In the genomic region with DNA sequence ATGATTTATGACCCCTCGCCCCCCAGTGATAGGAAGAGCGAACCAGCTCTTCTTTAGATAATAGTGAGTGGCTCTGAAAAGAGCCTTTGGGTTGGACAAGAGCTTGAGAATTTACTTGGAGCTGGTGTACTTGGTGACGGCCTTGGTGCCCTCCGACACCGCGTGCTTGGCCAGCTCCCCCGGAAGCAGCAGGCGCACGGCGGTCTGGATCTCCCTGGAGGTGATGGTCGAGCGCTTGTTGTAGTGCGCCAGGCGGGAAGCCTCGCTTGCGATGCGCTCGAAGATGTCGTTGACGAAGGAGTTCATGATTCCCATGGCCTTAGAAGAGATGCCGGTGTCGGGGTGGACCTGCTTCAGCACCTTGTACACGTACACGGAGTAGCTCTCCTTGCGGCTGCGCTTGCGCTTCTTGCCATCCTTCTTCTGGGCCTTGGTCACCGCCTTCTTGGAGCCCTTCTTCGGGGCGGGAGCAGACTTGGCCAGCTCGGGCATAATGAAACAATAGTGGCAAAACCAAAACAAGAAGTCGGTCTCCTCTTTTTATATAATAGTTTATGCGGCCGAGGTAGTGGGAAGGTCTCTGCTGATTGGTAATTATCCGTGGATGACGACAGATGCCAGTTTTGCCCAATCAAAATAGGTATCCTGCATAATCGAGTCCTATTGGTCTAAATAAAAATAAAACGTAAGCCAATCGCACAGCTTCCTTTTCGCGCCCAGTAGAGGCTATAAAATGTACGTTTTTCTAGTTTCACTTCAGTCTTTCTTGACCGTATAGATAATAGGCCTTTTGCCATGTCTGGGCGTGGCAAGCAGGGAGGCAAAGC, we compare ENCODE assay signal across 1 cellular context.
TF ChIP-seq lines count a peak whose summit lies in the region.
"Not testable (repeated sequence)": the region's sequence is repeated elsewhere in the genome, so short reads cannot be mapped to it uniquely, and the experiment has no call there.

No MANE protein-coding gene starts in this region.

TF ChIP-seq in HepG2, 621 proteins besides CTCF, POLR2A, EP300 and RAD21 (continued from another document and continues in another):
- TF ChIP-seq, protein P1, sequence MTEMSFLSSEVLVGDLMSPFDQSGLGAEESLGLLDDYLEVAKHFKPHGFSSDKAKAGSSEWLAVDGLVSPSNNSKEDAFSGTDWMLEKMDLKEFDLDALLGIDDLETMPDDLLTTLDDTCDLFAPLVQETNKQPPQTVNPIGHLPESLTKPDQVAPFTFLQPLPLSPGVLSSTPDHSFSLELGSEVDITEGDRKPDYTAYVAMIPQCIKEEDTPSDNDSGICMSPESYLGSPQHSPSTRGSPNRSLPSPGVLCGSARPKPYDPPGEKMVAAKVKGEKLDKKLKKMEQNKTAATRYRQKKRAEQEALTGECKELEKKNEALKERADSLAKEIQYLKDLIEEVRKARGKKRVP (CRISPR knock-in tag; IDR thresholded peaks at IDR 0.05): 0 out of 4 replicates have a peak, but pooled peaks of 1 of the 2 experiments have one; percentile 7
- TF ChIP-seq ZNF777 (CRISPR knock-in tag; IDR thresholded peaks at IDR 0.05): 0 out of 2 replicates have a peak, but pooled peaks have one; percentile 4
- TF ChIP-seq, protein P2, sequence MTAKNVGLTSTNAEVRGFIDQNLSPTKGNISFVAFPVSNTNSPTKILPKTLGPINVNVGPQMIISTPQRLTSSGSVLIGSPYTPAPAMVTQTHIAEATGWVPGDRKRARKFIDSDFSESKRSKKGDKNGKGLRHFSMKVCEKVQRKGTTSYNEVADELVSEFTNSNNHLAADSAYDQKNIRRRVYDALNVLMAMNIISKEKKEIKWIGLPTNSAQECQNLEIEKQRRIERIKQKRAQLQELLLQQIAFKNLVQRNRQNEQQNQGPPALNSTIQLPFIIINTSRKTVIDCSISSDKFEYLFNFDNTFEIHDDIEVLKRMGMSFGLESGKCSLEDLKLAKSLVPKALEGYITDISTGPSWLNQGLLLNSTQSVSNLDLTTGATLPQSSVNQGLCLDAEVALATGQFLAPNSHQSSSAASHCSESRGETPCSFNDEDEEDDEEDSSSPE (CRISPR knock-in tag; IDR thresholded peaks at IDR 0.05): peak; percentile 98
- peak; percentile 44; the same call in 1 of the 2 replicates for TF ChIP-seq POLR2AphosphoS5 (IDR thresholded peaks at IDR 0.05; ENCODE audit: low read depth, low read length)
- TF ChIP-seq, protein P3, sequence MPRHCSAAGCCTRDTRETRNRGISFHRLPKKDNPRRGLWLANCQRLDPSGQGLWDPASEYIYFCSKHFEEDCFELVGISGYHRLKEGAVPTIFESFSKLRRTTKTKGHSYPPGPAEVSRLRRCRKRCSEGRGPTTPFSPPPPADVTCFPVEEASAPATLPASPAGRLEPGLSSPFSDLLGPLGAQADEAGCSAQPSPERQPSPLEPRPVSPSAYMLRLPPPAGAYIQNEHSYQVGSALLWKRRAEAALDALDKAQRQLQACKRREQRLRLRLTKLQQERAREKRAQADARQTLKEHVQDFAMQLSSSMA (CRISPR knock-in tag; IDR thresholded peaks at IDR 0.05): peak; percentile 77; the same call in 1 of the 2 replicates
- peak; percentile 87 for TF ChIP-seq ZNF879 (CRISPR knock-in tag; IDR thresholded peaks at IDR 0.05)
- TF ChIP-seq ZNF160 (CRISPR knock-in tag; IDR thresholded peaks at IDR 0.05): 0 out of 2 replicates have a peak, but pooled peaks have one; percentile 13
- TF ChIP-seq KAT8 (CRISPR knock-in tag; IDR thresholded peaks at IDR 0.05): peak; percentile 56; the same call in 1 of the 2 replicates
- TF ChIP-seq HDAC1 (CRISPR knock-in tag; IDR thresholded peaks at IDR 0.05): peak; percentile 59
- TF ChIP-seq ZNF614 (CRISPR knock-in tag; IDR thresholded peaks at IDR 0.05; ENCODE audit: borderline replicate concordance): peak; percentile 76; the same call in 1 of the 2 replicates
- TF ChIP-seq SOX13 (IDR thresholded peaks at IDR 0.05); CREM (CRISPR knock-in tag; IDR thresholded peaks at IDR 0.05): not testable (repeated sequence)
- TF ChIP-seq SOX13 (CRISPR knock-in tag; conservative IDR thresholded peaks at IDR 0.05 in 1 of 2, IDR thresholded peaks at IDR 0.05 in 1 of 2): peak in 1 of 2 experiments; percentile 22; a peak in 1 of 4 replicates
- peak; percentile 89; the same call in 1 of the 2 replicates for TF ChIP-seq KLF13 (CRISPR knock-in tag; IDR thresholded peaks at IDR 0.05)
- 0 out of 2 replicates have a peak, but pooled peaks have one; percentile 22 for TF ChIP-seq HES4 (CRISPR knock-in tag; IDR thresholded peaks at IDR 0.05; ENCODE audit: borderline replicate concordance)
- peak; percentile 56; the same call in 1 of the 2 replicates for TF ChIP-seq GATAD1 (CRISPR knock-in tag; IDR thresholded peaks at IDR 0.05)
- 0 out of 2 replicates have a peak, but pooled peaks have one; percentile 16 for TF ChIP-seq FOXC1 (CRISPR knock-in tag; IDR thresholded peaks at IDR 0.05; ENCODE audit: borderline replicate concordance)
- TF ChIP-seq, protein P4, sequence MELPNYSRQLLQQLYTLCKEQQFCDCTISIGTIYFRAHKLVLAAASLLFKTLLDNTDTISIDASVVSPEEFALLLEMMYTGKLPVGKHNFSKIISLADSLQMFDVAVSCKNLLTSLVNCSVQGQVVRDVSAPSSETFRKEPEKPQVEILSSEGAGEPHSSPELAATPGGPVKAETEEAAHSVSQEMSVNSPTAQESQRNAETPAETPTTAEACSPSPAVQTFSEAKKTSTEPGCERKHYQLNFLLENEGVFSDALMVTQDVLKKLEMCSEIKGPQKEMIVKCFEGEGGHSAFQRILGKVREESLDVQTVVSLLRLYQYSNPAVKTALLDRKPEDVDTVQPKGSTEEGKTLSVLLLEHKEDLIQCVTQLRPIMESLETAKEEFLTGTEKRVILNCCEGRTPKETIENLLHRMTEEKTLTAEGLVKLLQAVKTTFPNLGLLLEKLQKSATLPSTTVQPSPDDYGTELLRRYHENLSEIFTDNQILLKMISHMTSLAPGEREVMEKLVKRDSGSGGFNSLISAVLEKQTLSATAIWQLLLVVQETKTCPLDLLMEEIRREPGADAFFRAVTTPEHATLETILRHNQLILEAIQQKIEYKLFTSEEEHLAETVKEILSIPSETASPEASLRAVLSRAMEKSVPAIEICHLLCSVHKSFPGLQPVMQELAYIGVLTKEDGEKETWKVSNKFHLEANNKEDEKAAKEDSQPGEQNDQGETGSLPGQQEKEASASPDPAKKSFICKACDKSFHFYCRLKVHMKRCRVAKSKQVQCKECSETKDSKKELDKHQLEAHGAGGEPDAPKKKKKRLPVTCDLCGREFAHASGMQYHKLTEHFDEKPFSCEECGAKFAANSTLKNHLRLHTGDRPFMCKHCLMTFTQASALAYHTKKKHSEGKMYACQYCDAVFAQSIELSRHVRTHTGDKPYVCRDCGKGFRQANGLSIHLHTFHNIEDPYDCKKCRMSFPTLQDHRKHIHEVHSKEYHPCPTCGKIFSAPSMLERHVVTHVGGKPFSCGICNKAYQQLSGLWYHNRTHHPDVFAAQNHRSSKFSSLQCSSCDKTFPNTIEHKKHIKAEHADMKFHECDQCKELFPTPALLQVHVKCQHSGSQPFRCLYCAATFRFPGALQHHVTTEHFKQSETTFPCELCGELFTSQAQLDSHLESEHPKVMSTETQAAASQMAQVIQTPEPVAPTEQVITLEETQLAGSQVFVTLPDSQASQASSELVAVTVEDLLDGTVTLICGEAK (IDR thresholded peaks at IDR 0.05): not testable (repeated sequence)
- TF ChIP-seq, protein P4 (CRISPR knock-in tag; IDR thresholded peaks at IDR 0.05): peak; percentile 67; the same call in 1 of the 2 replicates
- TF ChIP-seq KLF6 (CRISPR knock-in tag; IDR thresholded peaks at IDR 0.05): peak; percentile 46; the same call in 1 of the 2 replicates
- TF ChIP-seq NFE2 (CRISPR knock-in tag; IDR thresholded peaks at IDR 0.05): peak; percentile 36; the same call in 1 of the 2 replicates
- TF ChIP-seq ZNF652 (CRISPR knock-in tag; IDR thresholded peaks at IDR 0.05; ENCODE audit: borderline replicate concordance, low read depth): 0 out of 2 replicates have a peak, but pooled peaks have one; percentile 7
- peak; percentile 42; the same call in 1 of the 2 replicates for TF ChIP-seq ZNF644 (CRISPR knock-in tag; IDR thresholded peaks at IDR 0.05; ENCODE audit: low read depth)
- peak; percentile 34; the same call in 1 of the 2 replicates for TF ChIP-seq ZMYM4 (CRISPR knock-in tag; IDR thresholded peaks at IDR 0.05)
- TF ChIP-seq ZNF724P (CRISPR knock-in tag; IDR thresholded peaks at IDR 0.05; ENCODE audit: borderline replicate concordance): 0 out of 2 replicates have a peak, but pooled peaks have one; percentile 26
- peak; percentile 32 for TF ChIP-seq REPIN1 (CRISPR knock-in tag; IDR thresholded peaks at IDR 0.05; ENCODE audit: borderline replicate concordance, low read depth)
- TF ChIP-seq FOXK1 (CRISPR knock-in tag; IDR thresholded peaks at IDR 0.05; ENCODE audit: borderline replicate concordance, low read depth): peak; percentile 56; the same call in 1 of the 2 replicates
- TF ChIP-seq ZKSCAN8 (CRISPR knock-in tag; IDR thresholded peaks at IDR 0.05; ENCODE audit: borderline replicate concordance): 0 out of 2 replicates have a peak, but pooled peaks have one; percentile 23
- TF ChIP-seq MTA1 (CRISPR knock-in tag; IDR thresholded peaks at IDR 0.05; ENCODE audit: borderline replicate concordance): peak; percentile 38; the same call in 1 of the 2 replicates
- peak; percentile 95; the same call in 1 of the 2 replicates for TF ChIP-seq ZNF468 (CRISPR knock-in tag; IDR thresholded peaks at IDR 0.05)
- peak; percentile 46; the same call in 1 of the 2 replicates for TF ChIP-seq FOSL2 (CRISPR knock-in tag; IDR thresholded peaks at IDR 0.05)
- 0 out of 2 replicates have a peak, but pooled peaks have one; percentile 9 for TF ChIP-seq SP4 (CRISPR knock-in tag; IDR thresholded peaks at IDR 0.05)
- 0 out of 2 replicates have a peak, but pooled peaks have one; percentile 2 for TF ChIP-seq ZNF143 (CRISPR knock-in tag; IDR thresholded peaks at IDR 0.05)
- TF ChIP-seq SOX5 (CRISPR knock-in tag; IDR thresholded peaks at IDR 0.05; ENCODE audit: borderline replicate concordance): peak; percentile 2; the same call in 1 of the 2 replicates
- TF ChIP-seq, protein P5, sequence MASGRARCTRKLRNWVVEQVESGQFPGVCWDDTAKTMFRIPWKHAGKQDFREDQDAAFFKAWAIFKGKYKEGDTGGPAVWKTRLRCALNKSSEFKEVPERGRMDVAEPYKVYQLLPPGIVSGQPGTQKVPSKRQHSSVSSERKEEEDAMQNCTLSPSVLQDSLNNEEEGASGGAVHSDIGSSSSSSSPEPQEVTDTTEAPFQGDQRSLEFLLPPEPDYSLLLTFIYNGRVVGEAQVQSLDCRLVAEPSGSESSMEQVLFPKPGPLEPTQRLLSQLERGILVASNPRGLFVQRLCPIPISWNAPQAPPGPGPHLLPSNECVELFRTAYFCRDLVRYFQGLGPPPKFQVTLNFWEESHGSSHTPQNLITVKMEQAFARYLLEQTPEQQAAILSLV (CRISPR knock-in tag; IDR thresholded peaks at IDR 0.05; ENCODE audit: borderline replicate concordance): 0 out of 2 replicates have a peak, but pooled peaks have one; percentile 20
- peak; percentile 86; the same call in 1 of the 2 replicates for TF ChIP-seq ARID2 (CRISPR knock-in tag; IDR thresholded peaks at IDR 0.05; ENCODE audit: borderline replicate concordance)
- peak; percentile 32; the same call in 1 of the 2 replicates for TF ChIP-seq ZNF546 (CRISPR knock-in tag; conservative IDR thresholded peaks at IDR 0.05)
- 0 out of 2 replicates have a peak, but pooled peaks have one; percentile 4 for TF ChIP-seq ZNF792 (CRISPR knock-in tag; IDR thresholded peaks at IDR 0.05)
- peak; percentile 32; the same call in 1 of the 2 replicates for TF ChIP-seq ZNF274 (CRISPR knock-in tag; IDR thresholded peaks at IDR 0.05)
- TF ChIP-seq, protein P6, sequence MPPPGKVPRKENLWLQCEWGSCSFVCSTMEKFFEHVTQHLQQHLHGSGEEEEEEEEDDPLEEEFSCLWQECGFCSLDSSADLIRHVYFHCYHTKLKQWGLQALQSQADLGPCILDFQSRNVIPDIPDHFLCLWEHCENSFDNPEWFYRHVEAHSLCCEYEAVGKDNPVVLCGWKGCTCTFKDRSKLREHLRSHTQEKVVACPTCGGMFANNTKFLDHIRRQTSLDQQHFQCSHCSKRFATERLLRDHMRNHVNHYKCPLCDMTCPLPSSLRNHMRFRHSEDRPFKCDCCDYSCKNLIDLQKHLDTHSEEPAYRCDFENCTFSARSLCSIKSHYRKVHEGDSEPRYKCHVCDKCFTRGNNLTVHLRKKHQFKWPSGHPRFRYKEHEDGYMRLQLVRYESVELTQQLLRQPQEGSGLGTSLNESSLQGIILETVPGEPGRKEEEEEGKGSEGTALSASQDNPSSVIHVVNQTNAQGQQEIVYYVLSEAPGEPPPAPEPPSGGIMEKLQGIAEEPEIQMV (CRISPR knock-in tag; IDR thresholded peaks at IDR 0.05; ENCODE audit: low read depth): 0 out of 2 replicates have a peak, but pooled peaks have one; percentile 47
- TF ChIP-seq CREM (IDR thresholded peaks at IDR 0.05): peak; percentile 75
- peak; percentile 10 for TF ChIP-seq YY1 (IDR thresholded peaks at IDR 0.05; ENCODE audit: insufficient read depth, insufficient replicate concordance, low read depth, low read length)
- 0 out of 2 replicates have a peak, but pooled peaks have one; percentile 43 for TF ChIP-seq JUN (CRISPR knock-in tag; IDR thresholded peaks at IDR 0.05)
- peak; percentile 89 for TF ChIP-seq ATF1 (CRISPR knock-in tag; IDR thresholded peaks at IDR 0.05)
- TF ChIP-seq ZNF230 (CRISPR knock-in tag; IDR thresholded peaks at IDR 0.05): peak; percentile 88
- peak; percentile 50; the same call in 1 of the 2 replicates for TF ChIP-seq ZNF773 (CRISPR knock-in tag; IDR thresholded peaks at IDR 0.05; ENCODE audit: borderline replicate concordance)
- peak; percentile 60; the same call in 1 of the 2 replicates for TF ChIP-seq CCDC6 (CRISPR knock-in tag; IDR thresholded peaks at IDR 0.05)
- peak; percentile 79; the same call in 1 of the 2 replicates for TF ChIP-seq ZNF510 (CRISPR knock-in tag; IDR thresholded peaks at IDR 0.05; ENCODE audit: low read depth)
